1 cellular context compared by ENCODE assay signal in genomic region chr2:26422947-26423629, GRCh38.
TF ChIP-seq lines count a peak whose summit lies in the region.

No MANE protein-coding gene starts in this region.

TF ChIP-seq in GM23338, 12 proteins besides CTCF, POLR2A, EP300 and RAD21 (continued from another document):
- no peak for TF ChIP-seq ZNF462 (CRISPR knock-in tag; IDR thresholded peaks at IDR 0.05)
